Comparison of ENCODE assay signal across 9 cellular contexts in the genomic region with DNA sequence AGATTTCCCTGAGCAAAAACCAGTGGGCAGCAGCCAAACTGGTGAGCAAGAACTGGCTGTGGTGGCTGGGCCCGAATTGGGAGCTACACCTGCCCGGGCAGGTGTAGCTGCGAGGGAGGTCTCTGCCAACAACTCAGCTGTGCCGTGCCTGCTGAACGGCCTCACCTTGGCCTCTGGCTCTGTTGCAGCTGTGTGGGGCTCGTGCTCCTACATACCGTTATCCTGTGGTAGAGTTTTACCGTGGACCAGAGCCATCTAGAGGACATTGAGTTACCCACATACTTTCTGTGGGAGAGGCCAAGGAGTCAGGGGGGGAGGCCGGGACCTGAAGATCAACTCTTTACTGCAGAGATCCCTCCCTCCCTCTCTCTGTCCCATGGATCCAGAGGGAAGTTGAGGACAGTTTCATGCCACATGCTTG. TPM values are rescaled to one million over a fixed set of nuclear protein-coding genes. Genes with fewer than 3 reads are reported as not detected.
A peak's percentile ranks its signal among the peaks of the same experiment; 100 is the strongest.
DNase-seq lines count a peak whose midpoint lies in the region; ATAC-seq, FAIRE-seq and TF ChIP-seq lines count a peak whose summit lies in the region.
"Had no signal": no experiment of that assay in that cellular context is flagged by ENCODE, and none has a peak within 500 bp of the region (broad histone marks: within the 10 kb centered on the region; RNA-seq: fewer than 3 reads in every experiment).

No MANE protein-coding gene starts in this region.

- peak overlapping the region; percentile 78 for H3K27ac Mint-ChIP-seq in T-helper 17 cell
- H3K27ac Mint-ChIP-seq in immature natural killer cell, result no peak overlapping the region

- no peaks in the 10 kb centered on the region for H3K27me3 Mint-ChIP-seq in T-helper 17 cell
- H3K27me3 Mint-ChIP-seq in immature natural killer cell (ENCODE audit: low read depth in 3 of 3), result peaks cover 0 to 2% (median 0%) of the 10 kb centered on the region in 3 donors
- H3K27me3 Mint-ChIP-seq: IgD-negative memory B cell had no signal

- H3K4me1 Mint-ChIP-seq in T-helper 17 cell (peaks cover 31% of the 10 kb centered on the region), immature natural killer cell (peaks cover 0 to 8% of the 10 kb centered on the region in 2 donors)

- no peak for FAIRE-seq in D721Med (lab: Jason Lieb, UNC)
- peak; percentile 68 for FAIRE-seq in GM19239 (lab: Jason Lieb, UNC)

- peaks cover 2% of the 10 kb centered on the region for H3K36me3 Mint-ChIP-seq in T-helper 17 cell (ENCODE audit: low read depth)
- no peaks in the 10 kb centered on the region for H3K36me3 Mint-ChIP-seq in immature natural killer cell
- H3K36me3 Mint-ChIP-seq: IgD-negative memory B cell had no signal

- TF ChIP-seq CTCF in D721Med (IDR thresholded peaks at IDR 0.05; ENCODE audit: insufficient read depth, missing control alignments), result peak; percentile 44

- H3K9me3 Mint-ChIP-seq in immature natural killer cell, result no peaks in the 10 kb centered on the region
- H3K9me3 Mint-ChIP-seq: IgD-negative memory B cell had no signal

- H3K9me3 ChIP-seq in T-helper 17 cell (ENCODE audit: control insufficient read depth, low read length, poor library complexity, severe bottlenecking), result no peaks in the 10 kb centered on the region

- H3K4me3 Mint-ChIP-seq in T-helper 17 cell, result no peak overlapping the region
- H3K4me3 Mint-ChIP-seq in immature natural killer cell, result no peak overlapping the region

- no peak for DNase-seq in D721Med (ENCODE audit: insufficient read length, low spot score)
- DNase-seq in GM19239 (ENCODE audit: insufficient read length, low spot score), result no peak
- no peak for DNase-seq in T-helper 17 cell
- peak; percentile 13 to 31 (median 18) for DNase-seq in immature natural killer cell
- DNase-seq in islet precursor cell, result no peak
- DNase-seq in NCI-H187 treated with DMSO at 0.1 percent for 48 hours (lab: John Stamatoyannopoulos, UW), result no peak

- ATAC-seq in HG03442 (IDR thresholded peaks at IDR 0.05; ENCODE audit: unreplicated experiment) (peak; percentile 82), T-helper 17 cell (peak; percentile 89), HG02763 (IDR thresholded peaks at IDR 0.05; ENCODE audit: unreplicated experiment) (no peak)

RNA-seq across cellular contexts. Expression of gene CLYBL, which starts 8.0 kb away (rescaled TPM):
- total RNA-seq in T-helper 17 cell, result 10 to 100 TPM; 12.8 to 14.5 TPM
- 10 to 100 TPM in 1 of 3 donors, 1 to 10 TPM in 2; 4.5 to 13.7 (median 7.6) TPM for polyA plus RNA-seq in immature natural killer cell

Comparison
In these comparisons a context has a peak if more than half of its experiments do, and no peak if none do; other contexts are left out.
1. DNase-seq: peak in immature natural killer cell (3 of 3); none in D721Med (single experiment), GM19239 (single experiment), T-helper 17 cell (0 of 3), islet precursor cell (single experiment) and NCI-H187 treated with DMSO at 0.1 percent for 48 hours (single experiment).